In the genomic region with DNA sequence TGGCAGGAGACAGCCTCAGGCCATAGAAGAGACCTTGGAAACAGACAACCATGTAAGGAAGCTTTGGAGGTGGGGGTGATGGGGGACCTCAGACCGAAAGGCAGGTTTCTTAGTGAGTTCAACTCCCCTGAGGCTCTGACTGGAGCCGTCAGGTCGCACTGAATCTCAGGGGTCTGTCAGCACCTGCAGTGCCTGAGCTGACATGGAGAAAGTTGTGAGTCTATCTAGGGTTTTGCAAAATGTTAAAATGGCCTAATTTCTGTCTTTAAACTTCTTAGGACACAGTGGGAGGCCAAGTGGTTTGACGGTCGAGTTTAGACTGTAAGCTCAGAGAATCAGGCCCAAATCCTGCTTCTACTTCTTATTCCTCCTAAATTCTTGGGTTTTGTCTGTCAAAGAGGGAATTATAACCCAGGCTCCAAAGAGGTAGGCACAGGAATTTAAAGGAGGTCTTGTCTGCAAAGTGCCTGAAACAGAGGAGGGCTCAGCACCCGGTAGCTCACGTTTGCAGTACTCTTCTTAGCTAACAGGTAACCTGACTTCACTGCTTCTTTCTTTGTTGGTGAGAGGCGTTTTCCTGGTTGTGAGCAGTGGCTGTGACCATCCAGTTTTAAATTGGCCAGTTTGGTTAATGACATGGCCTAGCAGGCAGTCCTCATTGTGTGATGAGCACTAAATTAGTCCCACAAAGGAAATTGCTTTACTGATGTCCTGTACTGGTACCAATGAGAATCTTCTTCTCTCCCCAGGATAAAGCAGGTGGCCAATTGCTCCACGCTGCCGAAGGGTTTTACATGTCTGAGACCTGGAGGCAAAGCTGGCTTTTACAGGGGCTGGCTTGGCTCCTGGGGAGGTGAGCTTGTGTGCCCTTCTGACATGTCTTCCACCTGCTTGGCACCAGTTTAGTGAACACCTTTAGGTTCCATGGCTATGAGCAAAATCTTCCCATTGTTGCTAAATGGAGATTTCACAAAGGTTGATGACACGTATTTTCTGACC, we compare ENCODE assay signal across 16 cellular contexts.
"Had no signal": no experiment of that assay in that cellular context is flagged by ENCODE, and none has a peak within 500 bp of the region (broad histone marks: within the 10 kb centered on the region; RNA-seq: fewer than 3 reads in every experiment).

No MANE protein-coding gene starts in this region.

- H3K27ac ChIP-seq: colonic mucosa, hepatocyte, pancreas had no signal

- H3K4me3 Mint-ChIP-seq: naive thymus-derived CD8-positive, alpha-beta T cell; type B pancreatic cell had no signal

- H3K27ac Mint-ChIP-seq: progenitor cell of endocrine pancreas, type B pancreatic cell had no signal

- H3K36me3 ChIP-seq: colonic mucosa, pancreas had no signal

- H3K4me3 ChIP-seq: colonic mucosa, hepatocyte, pancreas had no signal

- H3K27me3 ChIP-seq: colonic mucosa, hepatocyte, pancreas had no signal

- H3K79me2 ChIP-seq: hepatocyte had no signal

- ATAC-seq: left colon; naive thymus-derived CD8-positive, alpha-beta T cell; pancreas; right cardiac atrium had no signal

- H3K4me1 ChIP-seq: colonic mucosa, pancreas had no signal

- H3K27me3 Mint-ChIP-seq: type B pancreatic cell had no signal

- H3K9me3 Mint-ChIP-seq: naive thymus-derived CD8-positive, alpha-beta T cell; type B pancreatic cell had no signal

- H3K4me2 ChIP-seq: hepatocyte had no signal

- H2AFZ ChIP-seq: hepatocyte had no signal

- DNase-seq: colonic mucosa; dermis blood vessel endothelial cell; foreskin melanocyte; head of caudate nucleus; left colon; naive thymus-derived CD8-positive, alpha-beta T cell; occipital lobe; pancreas; right cardiac atrium; small intestine; stimulated activated CD4-positive, alpha-beta T cell treated with anti-CD3 and anti-CD28 coated beads, Interleukin-12 subunit alpha, Interleukin-12 subunit beta, amount 100 ng/mL, for 4 hours; stimulated activated CD4-positive, alpha-beta T cell treated with anti-CD3 and anti-CD28 coated beads, Interleukin-2, amount 100 ng/mL, for 48 hours; stimulated activated naive CD4-positive, alpha-beta T cell treated with Interleukin-2 at 50 U/mL for 16 hours had no signal

- H3K36me3 Mint-ChIP-seq: naive thymus-derived CD8-positive, alpha-beta T cell; type B pancreatic cell had no signal

- H3K9me3 ChIP-seq: colonic mucosa, pancreas had no signal
